Comparison of ENCODE assay signal across 27 cellular contexts in the genomic region with DNA sequence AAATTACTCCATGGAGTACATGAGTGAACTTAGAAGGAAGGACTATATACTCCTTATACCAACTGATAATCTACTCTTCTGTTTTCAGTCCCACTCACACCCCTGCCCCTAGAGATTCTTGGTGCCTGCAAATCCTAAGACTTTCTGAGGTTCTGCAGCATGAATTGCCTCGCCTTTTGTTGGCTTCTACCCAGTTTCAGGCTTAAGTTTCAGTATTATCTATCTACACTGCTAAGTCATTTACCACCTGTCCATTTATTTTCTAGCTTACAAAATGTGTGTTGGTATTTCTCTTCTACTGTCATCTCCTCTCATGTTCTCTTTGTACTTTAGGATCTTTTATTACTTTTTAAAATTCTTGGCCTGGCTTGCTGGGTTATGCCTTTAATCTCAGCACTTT.
"Had no signal": no experiment of that assay in that cellular context is flagged by ENCODE, and none has a peak within 500 bp of the region (broad histone marks: within the 10 kb centered on the region; RNA-seq: fewer than 3 reads in every experiment).

No MANE protein-coding gene starts in this region.

- FAIRE-seq: endothelial cell of umbilical vein, urothelium cell line had no signal

- H3K4me3 ChIP-seq: heart left ventricle, ovary, skin epidermis, testis had no signal

- H3K4me1 Mint-ChIP-seq: activated naive CD4-positive, alpha-beta T cell treated with anti-CD3 and anti-CD28 coated beads, Interleukin-2, amount 10 ng/mL, durations not matched to agents 7 days and 5 days; activated naive CD8-positive, alpha-beta T cell treated with anti-CD3 and anti-CD28 coated beads, Interleukin-2, amount 10 ng/mL, durations not matched to agents 7 days and 5 days; naive thymus-derived CD4-positive, alpha-beta T cell had no signal

- H3K36me3 ChIP-seq: brain microvascular endothelial cell, heart left ventricle, ovary had no signal

- ATAC-seq: heart left ventricle; naive thymus-derived CD4-positive, alpha-beta T cell; sciatic nerve; stimulated activated naive CD8-positive, alpha-beta T cell treated with anti-CD3 and anti-CD28 coated beads, Interleukin-15, Interleukin-2, amounts not matched to agents 100 U/mL and 50 U/mL, for 24 hours had no signal

- H3K27ac ChIP-seq: brain microvascular endothelial cell, heart left ventricle, ovary, skin epidermis, testis had no signal

- H3K27me3 Mint-ChIP-seq: activated naive CD4-positive, alpha-beta T cell treated with anti-CD3 and anti-CD28 coated beads, Interleukin-2, amount 10 ng/mL, durations not matched to agents 7 days and 5 days; activated naive CD8-positive, alpha-beta T cell treated with anti-CD3 and anti-CD28 coated beads, Interleukin-2, amount 10 ng/mL, durations not matched to agents 7 days and 5 days; progenitor cell of endocrine pancreas had no signal

- H3K36me3 Mint-ChIP-seq: activated naive CD4-positive, alpha-beta T cell treated with anti-CD3 and anti-CD28 coated beads, Interleukin-2, amount 10 ng/mL, durations not matched to agents 7 days and 5 days; activated naive CD8-positive, alpha-beta T cell treated with anti-CD3 and anti-CD28 coated beads, Interleukin-2, amount 10 ng/mL, durations not matched to agents 7 days and 5 days; mesothelial cell of epicardium; naive thymus-derived CD4-positive, alpha-beta T cell had no signal

- H3K27ac Mint-ChIP-seq: activated naive CD4-positive, alpha-beta T cell treated with anti-CD3 and anti-CD28 coated beads, Interleukin-2, amount 10 ng/mL, durations not matched to agents 7 days and 5 days; activated naive CD8-positive, alpha-beta T cell treated with anti-CD3 and anti-CD28 coated beads, Interleukin-2, amount 10 ng/mL, durations not matched to agents 7 days and 5 days; mesothelial cell of epicardium; naive thymus-derived CD4-positive, alpha-beta T cell; progenitor cell of endocrine pancreas; T-helper 2 cell treated with Interferon-gamma antibody and Interleukin-4, amounts not matched to agents 5 μg/mL and 100 μg/mL, for 36 hours had no signal

- H3K4me3 Mint-ChIP-seq: activated naive CD4-positive, alpha-beta T cell treated with anti-CD3 and anti-CD28 coated beads, Interleukin-2, amount 10 ng/mL, durations not matched to agents 7 days and 5 days; activated naive CD8-positive, alpha-beta T cell treated with anti-CD3 and anti-CD28 coated beads, Interleukin-2, amount 10 ng/mL, durations not matched to agents 7 days and 5 days; mesothelial cell of epicardium; naive thymus-derived CD4-positive, alpha-beta T cell; T-helper 2 cell treated with Interferon-gamma antibody and Interleukin-4, amounts not matched to agents 5 μg/mL and 100 μg/mL, for 36 hours had no signal

- DNase-seq: activated CD4-positive, alpha-beta T cell treated with anti-CD3 and anti-CD28 coated beads for 4 hours; activated CD4-positive, alpha-beta T cell treated with anti-CD3 and anti-CD28 coated beads, Interleukin-2, amount 50 U/mL, for 48 hours; activated CD4-positive, CD25-positive, alpha-beta regulatory T cell; activated CD8-positive, alpha-beta memory T cell treated with anti-CD3 and anti-CD28 coated beads for 24 hours; activated effector memory CD4-positive, alpha-beta T cell treated with Interleukin-2 at 50 U/mL for 16 hours; activated naive CD4-positive, alpha-beta T cell treated with anti-CD3 and anti-CD28 coated beads, Interleukin-2, amount 10 ng/mL, durations not matched to agents 7 days and 5 days; activated naive CD8-positive, alpha-beta T cell treated with anti-CD3 and anti-CD28 coated beads, Interleukin-2, amount 10 ng/mL, durations not matched to agents 7 days and 5 days; amniotic stem cell; brain microvascular endothelial cell; cortex of kidney; heart left ventricle; hypothalamus; naive thymus-derived CD4-positive, alpha-beta T cell; ovary; retina; stimulated activated CD4-positive, alpha-beta T cell treated with anti-CD3 and anti-CD28 coated beads, Interleukin-12 subunit alpha, Interleukin-12 subunit beta, amount 100 ng/mL, for 4 hours; stimulated activated CD4-positive, alpha-beta T cell treated with anti-CD3 and anti-CD28 coated beads, Interleukin-4, amount 100 ng/mL, for 1 hour; stimulated activated naive CD8-positive, alpha-beta T cell treated with anti-CD3 and anti-CD28 coated beads, Interleukin-15, Interleukin-2, amounts not matched to agents 100 U/mL and 50 U/mL, for 24 hours; testis; trophoblast cell had no signal

- H3K27me3 ChIP-seq: brain microvascular endothelial cell, ovary, testis had no signal

- H3K4me1 ChIP-seq: heart left ventricle, testis had no signal

- H3K9me3 ChIP-seq: heart left ventricle, ovary, testis had no signal
